1 cellular context compared by ENCODE assay signal in genomic region chr17:44627513-44627912, GRCh38.
TF ChIP-seq lines count a peak whose summit lies in the region.

No MANE protein-coding gene starts in this region.

TF ChIP-seq in IMR-90, 13 proteins besides CTCF, POLR2A, EP300 and RAD21:
- no peak for TF ChIP-seq FOS (IDR thresholded peaks at IDR 0.05; ENCODE audit: low read depth, low read length)
- TF ChIP-seq MXI1 (IDR thresholded peaks at IDR 0.05; ENCODE audit: borderline replicate concordance, low read depth, low read length), result no peak
- TF ChIP-seq MAFK (IDR thresholded peaks at IDR 0.05; ENCODE audit: low read depth, low read length), result no peak
- TF ChIP-seq SMC3 (IDR thresholded peaks at IDR 0.05; ENCODE audit: low read depth, low read length), result no peak
- TF ChIP-seq CHD1 (IDR thresholded peaks at IDR 0.05; ENCODE audit: low read depth, low read length), result no peak
- TF ChIP-seq ELK1 (IDR thresholded peaks at IDR 0.05; ENCODE audit: borderline replicate concordance, low read depth, low read length), result no peak
- no peak for TF ChIP-seq USF2 (IDR thresholded peaks at IDR 0.05; ENCODE audit: low read depth, low read length)
- TF ChIP-seq MAZ (IDR thresholded peaks at IDR 0.05; ENCODE audit: borderline replicate concordance, low read depth, low read length), result no peak
- no peak for TF ChIP-seq RCOR1 (IDR thresholded peaks at IDR 0.05; ENCODE audit: insufficient replicate concordance, low read length)
- no peak for TF ChIP-seq RFX5 (IDR thresholded peaks at IDR 0.05; ENCODE audit: low read depth, low read length)
- no peak for TF ChIP-seq CEBPB (IDR thresholded peaks at IDR 0.05; ENCODE audit: low read depth, low read length)
- TF ChIP-seq NFE2L2 (IDR thresholded peaks at IDR 0.05; ENCODE audit: low read depth, low read length), result no peak
- TF ChIP-seq BHLHE40 (IDR thresholded peaks at IDR 0.05; ENCODE audit: low read depth, low read length), result no peak
